In genomic region chr15:58629625-58630024, GRCh38 we compare ENCODE assay signal across 1 cellular context.
TF ChIP-seq lines count a peak whose summit lies in the region.

No MANE protein-coding gene starts in this region.

TF ChIP-seq in SK-N-SH treated with all-trans-retinoic acid at 6 μM for 48 hours, 23 proteins besides CTCF, POLR2A, EP300 and RAD21 (continued from another document):
- no peak for TF ChIP-seq CSRNP3 (CRISPR knock-in tag; IDR thresholded peaks at IDR 0.05)
- TF ChIP-seq TSHZ2 (CRISPR knock-in tag; IDR thresholded peaks at IDR 0.05): no peak
- TF ChIP-seq ZNF8 (CRISPR knock-in tag; IDR thresholded peaks at IDR 0.05): no peak
- no peak for TF ChIP-seq POU6F1 (CRISPR knock-in tag; IDR thresholded peaks at IDR 0.05; ENCODE audit: borderline replicate concordance, low read depth)
- TF ChIP-seq SNAI2 (CRISPR knock-in tag; IDR thresholded peaks at IDR 0.05): no peak
- no peak for TF ChIP-seq OSR1 (CRISPR knock-in tag; IDR thresholded peaks at IDR 0.05)
